Comparison of ENCODE assay signal across 1 cellular context in genomic region chr15:76116138-76116885, GRCh38.
TF ChIP-seq lines count a peak whose summit lies in the region.

No MANE protein-coding gene starts in this region.

TF ChIP-seq in H1, 55 proteins besides CTCF, POLR2A, EP300 and RAD21:
- TF ChIP-seq KDM1A (IDR thresholded peaks at IDR 0.05; ENCODE audit: borderline replicate concordance, low read length) (no peak; the same call in 1 of the 2 replicates), RNF2 (IDR thresholded peaks at IDR 0.05; ENCODE audit: borderline replicate concordance, low read depth, low read length, missing control alignments, poor library complexity, severe bottlenecking) (no peak), YY1 (IDR thresholded peaks at IDR 0.05; ENCODE audit: low read depth, low read length) (no peak), SP1 (IDR thresholded peaks at IDR 0.05; ENCODE audit: low read depth, low read length) (no peak; the same call in 1 of the 2 replicates), BCL11A (IDR thresholded peaks at IDR 0.05; ENCODE audit: low read depth in 2 of 2, low read length in 2 of 2) (no peak), ATF3 (IDR thresholded peaks at IDR 0.05; ENCODE audit: insufficient read depth, low read depth, low read length) (no peak), RXRA (IDR thresholded peaks at IDR 0.05; ENCODE audit: insufficient read depth, low read depth, low read length) (no peak), BRCA1 (IDR thresholded peaks at IDR 0.05; ENCODE audit: low read depth, low read length) (no peak), PHF8 (conservative IDR thresholded peaks at IDR 0.05; ENCODE audit: low read depth, low read length) (no peak), CHD2 (IDR thresholded peaks at IDR 0.05; ENCODE audit: low read length) (no peak), USF2 (IDR thresholded peaks at IDR 0.05; ENCODE audit: low read length) (no peak), TEAD4 (IDR thresholded peaks at IDR 0.05; ENCODE audit: low read depth, low read length) (peak; percentile 67; the same call in 1 of the 2 replicates), GABPA (IDR thresholded peaks at IDR 0.05; ENCODE audit: borderline replicate concordance, insufficient read depth, low read length) (no peak), TCF12 (IDR thresholded peaks at IDR 0.05; ENCODE audit: low read depth, low read length) (no peak), JUND (IDR thresholded peaks at IDR 0.05; ENCODE audit: low read length) (no peak), SUZ12 (IDR thresholded peaks at IDR 0.05; ENCODE audit: low read length) (no peak), ASH2L (IDR thresholded peaks at IDR 0.05; ENCODE audit: low read length) (peak; percentile 41), HDAC2 (IDR thresholded peaks at IDR 0.05; ENCODE audit: borderline replicate concordance in 1 of 2, low read depth in 2 of 2, low read length in 2 of 2) (no peak), MAFK (IDR thresholded peaks at IDR 0.05; ENCODE audit: low read depth, low read length) (no peak), POU5F1 (IDR thresholded peaks at IDR 0.05; ENCODE audit: low read depth, low read length) (no peak), ZNF274 (IDR thresholded peaks at IDR 0.05; ENCODE audit: borderline replicate concordance, extremely low read depth, low read length) (no peak), CHD7 (IDR thresholded peaks at IDR 0.05; ENCODE audit: insufficient replicate concordance, low read length) (no peak), E2F6 (IDR thresholded peaks at IDR 0.05) (peak; percentile 45), MAX (IDR thresholded peaks at IDR 0.05) (0 out of 2 replicates have a peak, but pooled peaks have one; percentile 40), RFX5 (IDR thresholded peaks at IDR 0.05; ENCODE audit: borderline replicate concordance, low read depth, low read length) (no peak), SAP30 (IDR thresholded peaks at IDR 0.05; ENCODE audit: insufficient read depth, insufficient replicate concordance, low read length) (no peak), RBBP5 (IDR thresholded peaks at IDR 0.05; ENCODE audit: borderline replicate concordance, low read depth, low read length) (peak; percentile 72), TAF7 (optimal IDR thresholded peaks at IDR 0.05; ENCODE audit: borderline replicate concordance, low read depth, low read length) (no peak), ATF2 (IDR thresholded peaks at IDR 0.05; ENCODE audit: low read length) (no peak), CTBP2 (IDR thresholded peaks at IDR 0.05; ENCODE audit: borderline replicate concordance, insufficient read depth, insufficient read length, low read length) (no peak)
